Comparison of ENCODE assay signal across 26 cellular contexts in genomic region chr22:42885446-42885845, GRCh38. TPM values are rescaled to one million over a fixed set of nuclear protein-coding genes. Genes with fewer than 3 reads are reported as not detected.
DNase-seq lines count a peak whose midpoint lies in the region; ATAC-seq, FAIRE-seq and TF ChIP-seq lines count a peak whose summit lies in the region.
"Had no signal": no experiment of that assay in that cellular context is flagged by ENCODE, and none has a peak within 500 bp of the region (broad histone marks: within the 10 kb centered on the region; RNA-seq: fewer than 3 reads in every experiment).

No MANE protein-coding gene starts in this region.

- peak overlapping the region; percentile 27 for H3K27ac Mint-ChIP-seq in neural crest cell (ENCODE audit: unreplicated experiment)
- peak overlapping the region in 1 of 2 donors; percentile 25 for H3K27ac Mint-ChIP-seq in effector memory CD8-positive, alpha-beta T cell
- H3K27ac Mint-ChIP-seq: activated CD4-positive, alpha-beta memory T cell treated with anti-CD3 and anti-CD28 coated beads, Interleukin-2, amount 10 ng/mL, durations not matched to agents 7 days and 5 days; dendritic cell treated with granulocyte-macrophage colony-stimulating factor and Interleukin-4, amounts not matched to agents 40 ng/mL and 50 ng/mL, for 4 days had no signal

- H3K4me1 ChIP-seq in BLaER1 (peaks cover 33% of the 10 kb centered on the region), breast epithelium (no peaks in the 10 kb centered on the region)

- TF ChIP-seq POLR2A in H54 (IDR thresholded peaks at IDR 0.05; ENCODE audit: low read depth, low read length) (no peak), breast epithelium (IDR thresholded peaks at IDR 0.05) (no peak), lower leg skin (IDR thresholded peaks at IDR 0.05) (no peak)

- peaks cover 47% of the 10 kb centered on the region for H4K20me1 ChIP-seq in BLaER1

- no peak overlapping the region for H3K4me2 ChIP-seq in BLaER1

- peaks cover 14% of the 10 kb centered on the region for H3K36me3 Mint-ChIP-seq in neural crest cell (ENCODE audit: low read depth)
- peaks cover 20% of the 10 kb centered on the region for H3K36me3 Mint-ChIP-seq in effector memory CD8-positive, alpha-beta T cell (ENCODE audit: insufficient read depth)

- no peaks in the 10 kb centered on the region for H3K27me3 ChIP-seq in BLaER1
- H3K27me3 ChIP-seq in breast epithelium = no peaks in the 10 kb centered on the region
- H3K27me3 ChIP-seq: cardiac muscle cell, ovary had no signal

- intact Hi-C loops in breast epithelium (cut with DNase I; ENCODE audit: low total_unique reads) = no loop called here
- intact Hi-C loops in lower leg skin (cut with DNase I; ENCODE audit: low total_unique reads) = no loop called here

- H3K4me3 ChIP-seq in BLaER1 (no peak overlapping the region), breast epithelium (no peak overlapping the region), lower leg skin (ENCODE audit: low read depth, poor library complexity, severe bottlenecking) (no peak overlapping the region)
- H3K4me3 ChIP-seq: cardiac muscle cell, GM12878, ovary had no signal

- H3K27ac ChIP-seq in BLaER1 = peak overlapping the region; percentile 27
- H3K27ac ChIP-seq in breast epithelium = no peak overlapping the region
- H3K27ac ChIP-seq: cardiac muscle cell, ovary had no signal

- H3K9me3 ChIP-seq in BLaER1 (no peaks in the 10 kb centered on the region), breast epithelium (no peaks in the 10 kb centered on the region)
- H3K9me3 ChIP-seq: ovary had no signal

- peaks cover 10% of the 10 kb centered on the region for H3K4me1 Mint-ChIP-seq in neural crest cell
- peaks cover 17 to 21% of the 10 kb centered on the region in 2 donors for H3K4me1 Mint-ChIP-seq in effector memory CD8-positive, alpha-beta T cell (ENCODE audit: low read depth in 2 of 2)

- DNase-seq in H54 (ENCODE audit: insufficient read length, low spot score) = peak; percentile 27
- no peak for DNase-seq in neural crest cell (ENCODE audit: low read depth, low spot score)
- DNase-seq in activated T-cell treated with anti-CD3 and anti-CD28 coated beads for 4 hours = no peak
- no peak for DNase-seq in breast epithelium (ENCODE audit: low spot score in 2 of 2)
- DNase-seq in lower leg skin (ENCODE audit: low spot score in 2 of 2) = no peak
- DNase-seq in effector memory CD8-positive, alpha-beta T cell = no peak
- DNase-seq: activated CD4-positive, alpha-beta memory T cell treated with anti-CD3 and anti-CD28 coated beads, Interleukin-2, amount 10 ng/mL, durations not matched to agents 7 days and 5 days; activated gamma-delta T cell treated with Interleukin-2 at 50 U/mL for 16 hours; amniotic stem cell; CD4-positive, CD25-positive, alpha-beta regulatory T cell; hippocampal formation; islet precursor cell; NCI-H1092; NCI-H1930; NCI-H345; NCI-H774; ovary; Right ventricle myocardium superior had no signal

- peaks cover 93% of the 10 kb centered on the region for H3K36me3 ChIP-seq in BLaER1
- no peaks in the 10 kb centered on the region for H3K36me3 ChIP-seq in breast epithelium
- H3K36me3 ChIP-seq: ovary had no signal

- 0 out of 2 replicates have a peak overlapping the region, but pooled peaks have one; percentile 19 for H3K9ac ChIP-seq in BLaER1

- no peak for FAIRE-seq in H54 (lab: Jason Lieb, UNC)
- FAIRE-seq: endothelial cell of umbilical vein, GM12878 had no signal

- no peaks in the 10 kb centered on the region for H3K27me3 Mint-ChIP-seq in neural crest cell (ENCODE audit: low read depth)
- no peaks in the 10 kb centered on the region for H3K27me3 Mint-ChIP-seq in effector memory CD8-positive, alpha-beta T cell
- H3K27me3 Mint-ChIP-seq: activated CD4-positive, alpha-beta memory T cell treated with anti-CD3 and anti-CD28 coated beads, Interleukin-2, amount 10 ng/mL, durations not matched to agents 7 days and 5 days; CD4-positive, CD25-positive, alpha-beta regulatory T cell; dendritic cell treated with granulocyte-macrophage colony-stimulating factor and Interleukin-4, amounts not matched to agents 40 ng/mL and 50 ng/mL, for 4 days had no signal

- H3K9me3 Mint-ChIP-seq in neural crest cell = no peaks in the 10 kb centered on the region
- no peaks in the 10 kb centered on the region for H3K9me3 Mint-ChIP-seq in effector memory CD8-positive, alpha-beta T cell
- H3K9me3 Mint-ChIP-seq: activated CD4-positive, alpha-beta memory T cell treated with anti-CD3 and anti-CD28 coated beads, Interleukin-2, amount 10 ng/mL, durations not matched to agents 7 days and 5 days; CD4-positive, CD25-positive, alpha-beta regulatory T cell; dendritic cell treated with granulocyte-macrophage colony-stimulating factor and Interleukin-4, amounts not matched to agents 40 ng/mL and 50 ng/mL, for 4 days had no signal

- WGBS in lower leg skin, 2 donors = 53 to 60% methylated on average over 9 of the region's 9 CpGs

- ATAC-seq in esophagus mucosa = peak; percentile 3
- no peak for ATAC-seq in effector memory CD8-positive, alpha-beta T cell (replicated peaks)
- ATAC-seq: activated CD4-positive, CD25-positive, alpha-beta regulatory T cell treated with anti-CD3 and anti-CD28 coated beads, Interleukin-2, amount 50 U/mL, for 24 hours; GM12878; sciatic nerve had no signal

- TF ChIP-seq CTCF in neural crest cell (conservative IDR thresholded peaks at IDR 0.05) = no peak
- no peak for TF ChIP-seq CTCF in breast epithelium (IDR thresholded peaks at IDR 0.05)
- no peak for TF ChIP-seq CTCF in lower leg skin (IDR thresholded peaks at IDR 0.05)

- H3K4me3 Mint-ChIP-seq in neural crest cell = no peak overlapping the region
- H3K4me3 Mint-ChIP-seq in effector memory CD8-positive, alpha-beta T cell = no peak overlapping the region
- H3K4me3 Mint-ChIP-seq: activated CD4-positive, alpha-beta memory T cell treated with anti-CD3 and anti-CD28 coated beads, Interleukin-2, amount 10 ng/mL, durations not matched to agents 7 days and 5 days; CD4-positive, CD25-positive, alpha-beta regulatory T cell; dendritic cell treated with granulocyte-macrophage colony-stimulating factor and Interleukin-4, amounts not matched to agents 40 ng/mL and 50 ng/mL, for 4 days had no signal

RNA-seq across cellular contexts. Expression of gene ARFGAP3, which starts 28.4 kb away (rescaled TPM):
- 18.9 TPM for total RNA-seq in esophagus mucosa
- 28.4 and 29.9 TPM in 2 replicates for total RNA-seq in neural crest cell
- 10 to 100 TPM; 51.2 to 90.7 (median 70.8) TPM for total RNA-seq in breast epithelium
- total RNA-seq in lower leg skin = 10 to 100 TPM; 22.9 to 47.2 (median 31.2) TPM
